11 cellular contexts compared by ENCODE assay signal in genomic region chr19:41325640-41325946, GRCh38. TPM values are rescaled to one million over a fixed set of nuclear protein-coding genes. Genes with fewer than 3 reads are reported as not detected.
DNase-seq lines count a peak whose midpoint lies in the region; ATAC-seq and TF ChIP-seq lines count a peak whose summit lies in the region.
"Had no signal": no experiment of that assay in that cellular context is flagged by ENCODE, and none has a peak within 500 bp of the region (broad histone marks: within the 10 kb centered on the region; RNA-seq: fewer than 3 reads in every experiment).

No MANE protein-coding gene starts in this region.

- H3K27me3 Mint-ChIP-seq in activated T-helper 17 cell treated with anti-CD3 and anti-CD28 coated beads, Interleukin-2, amount 50 U/mL, for 72 hours, result no peaks in the 10 kb centered on the region

- H3K4me3 ChIP-seq in DOHH2 (ENCODE audit: low read length) (no peak overlapping the region), iPS DF 6.9 (ENCODE audit: low read length) (peak overlapping the region; percentile 24; the same call in 1 of the 2 replicates), gastrocnemius medialis (peak overlapping the region; percentile 40 to 48 (median 44))

- H3K79me2 ChIP-seq in DOHH2 (ENCODE audit: control insufficient read depth, low read length), result peaks cover 20% of the 10 kb centered on the region

- ATAC-seq in activated T-helper 17 cell treated with anti-CD3 and anti-CD28 coated beads, Interleukin-2, amount 50 U/mL, for 72 hours (replicated peaks), result no peak
- ATAC-seq in gastrocnemius medialis, result no peak
- ATAC-seq in HG02981 (IDR thresholded peaks at IDR 0.05; ENCODE audit: unreplicated experiment), result no peak
- no peak for ATAC-seq in HG02852 (IDR thresholded peaks at IDR 0.05; ENCODE audit: unreplicated experiment)

- no CpG with 5 or more reads among the region's 10 CpGs for WGBS in iPS DF 6.9 (ENCODE audit: insufficient coverage, insufficient read length)

- peak overlapping the region; percentile 99 for H3K4me2 ChIP-seq in DOHH2 (ENCODE audit: low read length)

- in situ Hi-C loops in gastrocnemius medialis (cut with MboI; ENCODE audit: low sequenced_read_pairs in 4 of 4), result no loop called here

- H3K4me1 ChIP-seq in DOHH2 (ENCODE audit: control insufficient read depth, low read length), result peaks cover 64% of the 10 kb centered on the region
- peaks cover 23% of the 10 kb centered on the region for H3K4me1 ChIP-seq in iPS DF 6.9 (ENCODE audit: control insufficient read depth, insufficient read depth, low read length)
- peaks cover 33 to 57% of the 10 kb centered on the region in 2 donors for H3K4me1 ChIP-seq in gastrocnemius medialis

- no peaks in the 10 kb centered on the region for H3K27me3 ChIP-seq in DOHH2 (ENCODE audit: control insufficient read depth, low read length)
- no peaks in the 10 kb centered on the region for H3K27me3 ChIP-seq in iPS DF 6.9 (ENCODE audit: control insufficient read depth, insufficient read depth, low read length)
- no peaks in the 10 kb centered on the region for H3K27me3 ChIP-seq in gastrocnemius medialis

- no peaks in the 10 kb centered on the region for H3K9me3 ChIP-seq in DOHH2 (ENCODE audit: control insufficient read depth, insufficient read depth, low read length)
- H3K9me3 ChIP-seq in iPS DF 6.9 (ENCODE audit: control insufficient read depth, insufficient read depth, low read length), result no peaks in the 10 kb centered on the region
- no peaks in the 10 kb centered on the region for H3K9me3 ChIP-seq in gastrocnemius medialis

- H3K27ac ChIP-seq in DOHH2 (ENCODE audit: low read depth, low read length) (peak overlapping the region; percentile 96), iPS DF 6.9 (ENCODE audit: low read length) (no peak overlapping the region), gastrocnemius medialis (peak overlapping the region; percentile 61 to 77 (median 67))

- peak overlapping the region; percentile 91 for H3K27ac Mint-ChIP-seq in activated T-helper 17 cell treated with anti-CD3 and anti-CD28 coated beads, Interleukin-2, amount 50 U/mL, for 72 hours

- no peaks in the 10 kb centered on the region for H3K9me2 ChIP-seq in DOHH2 (replicated peaks; ENCODE audit: control insufficient read depth, low read length)

- TF ChIP-seq CTCF in DOHH2 (IDR thresholded peaks at IDR 0.05; ENCODE audit: low read depth, low read length, poor library complexity, severe bottlenecking) (no peak), gastrocnemius medialis (IDR thresholded peaks at IDR 0.05 in 4 of 5, conservative IDR thresholded peaks at IDR 0.05 in 1 of 5) (no peak)

- DNase-seq in iPS DF 6.9 (ENCODE audit: low read depth, low spot score) (no peak), gastrocnemius medialis (no peak), DMS 273 treated with DMSO at 0.1 percent for 48 hours (lab: John Stamatoyannopoulos, UW) (no peak)
- DNase-seq in activated effector memory CD4-positive, alpha-beta T cell treated with anti-CD3 and anti-CD28 coated beads, Interleukin-2, amount 50 U/mL, for 16 hours, result no peak
- DNase-seq: HCEC 1CT; NCI-H1105 treated with DMSO at 0.1 percent for 48 hours; stimulated activated CD4-positive, alpha-beta T cell treated with anti-CD3 and anti-CD28 coated beads, Interleukin-15, amount 100 ng/mL, for 24 hours had no signal

- TF ChIP-seq POLR2A in gastrocnemius medialis (IDR thresholded peaks at IDR 0.05), result no peak

- H4K20me1 ChIP-seq in DOHH2 (ENCODE audit: control insufficient read depth, insufficient read depth, low read depth, low read length), result 0 out of 2 replicates have a peak, but pooled peaks cover 4% of the 10 kb centered on the region

- peaks cover 51% of the 10 kb centered on the region for H3F3A ChIP-seq in DOHH2 (ENCODE audit: control insufficient read depth, insufficient read depth)

- H3K4me3 Mint-ChIP-seq in activated T-helper 17 cell treated with anti-CD3 and anti-CD28 coated beads, Interleukin-2, amount 50 U/mL, for 72 hours, result peak overlapping the region; percentile 55

- intact Hi-C loops in gastrocnemius medialis (cut with DNase I; ENCODE audit: low total_unique reads), result loop anchor here (2.0 kb wide), 1 partner anchor 113 kb away; the partner anchor contains the start of gene DMAC2

- no peaks in the 10 kb centered on the region for H3K9me3 Mint-ChIP-seq in activated T-helper 17 cell treated with anti-CD3 and anti-CD28 coated beads, Interleukin-2, amount 50 U/mL, for 72 hours

- peaks cover 85% of the 10 kb centered on the region for H3K36me3 Mint-ChIP-seq in activated T-helper 17 cell treated with anti-CD3 and anti-CD28 coated beads, Interleukin-2, amount 50 U/mL, for 72 hours (ENCODE audit: low read depth)

- H3K4me1 Mint-ChIP-seq in activated T-helper 17 cell treated with anti-CD3 and anti-CD28 coated beads, Interleukin-2, amount 50 U/mL, for 72 hours, result peaks cover 48% of the 10 kb centered on the region

- H3K36me3 ChIP-seq in DOHH2 (ENCODE audit: control insufficient read depth, low read length) (peaks cover 60% of the 10 kb centered on the region), iPS DF 6.9 (ENCODE audit: control insufficient read depth, insufficient read depth, low read length) (no peaks in the 10 kb centered on the region), gastrocnemius medialis (peaks cover 0 to 8% of the 10 kb centered on the region in 2 donors)

RNA-seq across cellular contexts. Expression of gene CCDC97, which starts 15.6 kb away (rescaled TPM):
- total RNA-seq in activated T-helper 17 cell treated with anti-CD3 and anti-CD28 coated beads, Interleukin-2, amount 50 U/mL, for 72 hours, result 10 to 100 TPM; 35.1 to 40.9 TPM
- total RNA-seq in gastrocnemius medialis, result 10 to 100 TPM in 3 of 4 donors, 1 to 10 TPM in 1; 8.6 to 15.3 (median 15.1) TPM

RNA-seq across cellular contexts. Expression of gene TGFB1, which starts 28.1 kb away (rescaled TPM):
- total RNA-seq in activated T-helper 17 cell treated with anti-CD3 and anti-CD28 coated beads, Interleukin-2, amount 50 U/mL, for 72 hours, result 100 to 1,000 TPM; 107 to 158 TPM
- 1 to 10 TPM; 1.9 to 5.2 (median 4.9) TPM for total RNA-seq in gastrocnemius medialis

RNA-seq across cellular contexts. Expression of gene B9D2, which starts 38.4 kb away (rescaled TPM):
- 1 to 10 TPM; 6.7 to 9.5 TPM for total RNA-seq in activated T-helper 17 cell treated with anti-CD3 and anti-CD28 coated beads, Interleukin-2, amount 50 U/mL, for 72 hours
- total RNA-seq in gastrocnemius medialis, result 1 to 10 TPM; 2.6 to 6.9 (median 4.5) TPM

RNA-seq across cellular contexts. Expression of gene TMEM91, which starts 50.7 kb away (rescaled TPM):
- total RNA-seq in activated T-helper 17 cell treated with anti-CD3 and anti-CD28 coated beads, Interleukin-2, amount 50 U/mL, for 72 hours, result 10 to 100 TPM in 1 of 2 donors, 1 to 10 TPM in 1; 3.5 to 15.1 TPM
- total RNA-seq in gastrocnemius medialis, result 10 to 100 TPM in 1 of 4 donors, 1 to 10 TPM in 3; 1.6 to 13.6 (median 4.7) TPM

Comparison
In these comparisons a context has a peak if more than half of its experiments do, and no peak if none do; other contexts are left out.
1. RNA of gene TGFB1, which starts 28.1 kb away (total RNA-seq): 107 to 158 TPM in activated T-helper 17 cell treated with anti-CD3 and anti-CD28 coated beads, Interleukin-2, amount 50 U/mL, for 72 hours; 1.9 to 5.2 TPM in gastrocnemius medialis; every median in the first group is over 10 times any median in the second.